ENCODE assay signal across 8 cellular contexts in the genomic region with DNA sequence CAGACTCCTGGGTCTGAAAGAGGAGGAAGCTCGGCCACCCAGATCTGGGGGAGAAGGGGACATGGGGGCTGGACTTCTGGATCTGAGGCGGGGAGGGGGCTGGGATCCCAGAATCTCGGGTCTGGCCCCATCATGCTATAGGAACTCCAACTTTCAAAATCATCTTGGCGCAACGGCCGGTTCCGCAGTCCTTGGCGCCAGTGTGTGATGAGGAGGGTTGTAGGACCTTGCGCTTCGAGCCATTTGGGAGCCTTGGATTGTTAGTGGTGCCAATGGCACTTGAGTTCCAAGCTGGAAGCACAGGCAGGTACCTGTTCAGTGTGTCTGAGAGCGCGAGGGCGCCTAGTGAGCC. TPM values are rescaled to one million over a fixed set of nuclear protein-coding genes. Genes with fewer than 3 reads are reported as not detected.
DNase-seq lines count a peak whose midpoint lies in the region; ATAC-seq and TF ChIP-seq lines count a peak whose summit lies in the region.

No MANE protein-coding gene starts in this region.

- in situ Hi-C loops in GM13977 (cut with MboI; ENCODE audit: low pct_unique_long_range_greater_than_20kb, low sequenced_read_pairs, unreplicated experiment) = no loop called here

- TF ChIP-seq POLR2A in thyroid gland (IDR thresholded peaks at IDR 0.05) = no peak

- H3K36me3 ChIP-seq in liver (ENCODE audit: control insufficient read depth in 4 of 4, insufficient read depth in 3 of 4, low read depth in 1 of 4, low read length in 3 of 4) (no peaks in the 10 kb centered on the region), thyroid gland (no peaks in the 10 kb centered on the region)

- peak overlapping the region; percentile 45 to 55 for H3K9ac ChIP-seq in liver (ENCODE audit: low read depth in 1 of 2, low read length in 2 of 2)

- no peak for TF ChIP-seq RAD21 in liver (IDR thresholded peaks at IDR 0.05)

- peak overlapping the region; percentile 98 for H3K27ac Mint-ChIP-seq in activated T-cell treated with anti-CD3 and anti-CD28 coated beads, Interleukin-2, amount 50 U/mL, for 24 hours

- peak overlapping the region; percentile 99 for H3K4me3 Mint-ChIP-seq in activated T-cell treated with anti-CD3 and anti-CD28 coated beads, Interleukin-2, amount 50 U/mL, for 24 hours

- intact Hi-C loops in thyroid gland (cut with DNase I) = no loop called here

- WGBS in liver = 2% methylated on average over 13 of the region's 13 CpGs
- 1 to 3% methylated on average over 13 of the region's 13 CpGs for WGBS in thyroid gland, 2 donors

- no peak for ATAC-seq in HG03139 (IDR thresholded peaks at IDR 0.05; ENCODE audit: unreplicated experiment)

- H3K27me3 ChIP-seq in liver (ENCODE audit: control insufficient read depth in 4 of 4, insufficient read depth in 4 of 4, low read length in 3 of 4) (no peaks in the 10 kb centered on the region), thyroid gland (no peaks in the 10 kb centered on the region)

- H3K9me3 ChIP-seq in liver (ENCODE audit: control insufficient read depth in 4 of 4, low read length in 3 of 4) = no peaks in the 10 kb centered on the region
- no peaks in the 10 kb centered on the region for H3K9me3 ChIP-seq in thyroid gland

- peaks cover 54% of the 10 kb centered on the region for H3K4me1 Mint-ChIP-seq in activated T-cell treated with anti-CD3 and anti-CD28 coated beads, Interleukin-2, amount 50 U/mL, for 24 hours (ENCODE audit: low read depth)

- H3K4me3 ChIP-seq in liver (ENCODE audit: low read depth in 1 of 3, low read length in 3 of 3) (peak overlapping the region; percentile 59 to 80 (median 61)), thyroid gland (replicated peaks in 1 of 3) (peak overlapping the region; percentile 22 to 92 (median 40))

- H3K4me1 ChIP-seq in liver (ENCODE audit: control insufficient read depth in 4 of 4, insufficient read depth in 4 of 4, low read length in 3 of 4) (peaks cover 12 to 28% (median 17%) of the 10 kb centered on the region in 4 donors), thyroid gland (peaks cover 20 to 23% of the 10 kb centered on the region in 2 donors)

- DNase-seq in activated T-cell treated with anti-CD3 and anti-CD28 coated beads, Interleukin-2, amount 50 U/mL, for 24 hours = no peak
- DNase-seq in activated T-cell treated with anti-CD3 and anti-CD28 coated beads, Interleukin-2, amount 50 U/mL, for 1 hour = no peak
- DNase-seq in thyroid gland (no peak), GM13977 (ENCODE audit: low spot score) (no peak), SHP77 treated with DMSO at 0.1 percent for 48 hours (lab: John Stamatoyannopoulos, UW) (no peak)

- H3K27me3 Mint-ChIP-seq in activated T-cell treated with anti-CD3 and anti-CD28 coated beads, Interleukin-2, amount 50 U/mL, for 24 hours = no peaks in the 10 kb centered on the region

- TF ChIP-seq CTCF in liver (IDR thresholded peaks at IDR 0.05; ENCODE audit: low read depth, low read length, missing input control) = no peak
- TF ChIP-seq CTCF in thyroid gland (IDR thresholded peaks at IDR 0.05) = no peak
- TF ChIP-seq CTCF in GM13977 (IDR thresholded peaks at IDR 0.05; ENCODE audit: extremely low read depth, insufficient read depth, missing control alignments) = no peak

- H3K36me3 Mint-ChIP-seq in activated T-cell treated with anti-CD3 and anti-CD28 coated beads, Interleukin-2, amount 50 U/mL, for 24 hours (ENCODE audit: low read depth) = peaks cover 58% of the 10 kb centered on the region

- H3K27ac ChIP-seq in angular gyrus (ENCODE audit: low read depth, low read length) (peak overlapping the region; percentile 99), liver (ENCODE audit: low read depth in 1 of 2, low read length in 2 of 2) (peak overlapping the region; percentile 89 to 99), thyroid gland (peak overlapping the region in 2 of 3 donors; percentile 87 to 90)

- H3K9me3 Mint-ChIP-seq in activated T-cell treated with anti-CD3 and anti-CD28 coated beads, Interleukin-2, amount 50 U/mL, for 24 hours = no peaks in the 10 kb centered on the region

TF ChIP-seq in liver, 16 proteins besides CTCF, POLR2A, EP300 and RAD21:
- TF ChIP-seq TAF1 (conservative IDR thresholded peaks at IDR 0.05) (no peak), GABPA (IDR thresholded peaks at IDR 0.05 in 1 of 2, conservative IDR thresholded peaks at IDR 0.05 in 1 of 2) (no peak), JUND (IDR thresholded peaks at IDR 0.05) (no peak), EGR1 (IDR thresholded peaks at IDR 0.05; ENCODE audit: low read depth in 2 of 2) (no peak), HNF4A (conservative IDR thresholded peaks at IDR 0.05) (no peak), FOXA2 (IDR thresholded peaks at IDR 0.05) (no peak), FOXA1 (IDR thresholded peaks at IDR 0.05) (no peak), YY1 (IDR thresholded peaks at IDR 0.05) (no peak), HNF4G (IDR thresholded peaks at IDR 0.05) (no peak), NR2F2 (IDR thresholded peaks at IDR 0.05) (no peak), SP1 (IDR thresholded peaks at IDR 0.05) (no peak), RXRA (IDR thresholded peaks at IDR 0.05) (no peak)
- TF ChIP-seq, protein P1, sequence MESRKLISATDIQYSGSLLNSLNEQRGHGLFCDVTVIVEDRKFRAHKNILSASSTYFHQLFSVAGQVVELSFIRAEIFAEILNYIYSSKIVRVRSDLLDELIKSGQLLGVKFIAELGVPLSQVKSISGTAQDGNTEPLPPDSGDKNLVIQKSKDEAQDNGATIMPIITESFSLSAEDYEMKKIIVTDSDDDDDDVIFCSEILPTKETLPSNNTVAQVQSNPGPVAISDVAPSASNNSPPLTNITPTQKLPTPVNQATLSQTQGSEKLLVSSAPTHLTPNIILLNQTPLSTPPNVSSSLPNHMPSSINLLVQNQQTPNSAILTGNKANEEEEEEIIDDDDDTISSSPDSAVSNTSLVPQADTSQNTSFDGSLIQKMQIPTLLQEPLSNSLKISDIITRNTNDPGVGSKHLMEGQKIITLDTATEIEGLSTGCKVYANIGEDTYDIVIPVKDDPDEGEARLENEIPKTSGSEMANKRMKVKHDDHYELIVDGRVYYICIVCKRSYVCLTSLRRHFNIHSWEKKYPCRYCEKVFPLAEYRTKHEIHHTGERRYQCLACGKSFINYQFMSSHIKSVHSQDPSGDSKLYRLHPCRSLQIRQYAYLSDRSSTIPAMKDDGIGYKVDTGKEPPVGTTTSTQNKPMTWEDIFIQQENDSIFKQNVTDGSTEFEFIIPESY (IDR thresholded peaks at IDR 0.05) = no peak
- TF ChIP-seq, protein P2, sequence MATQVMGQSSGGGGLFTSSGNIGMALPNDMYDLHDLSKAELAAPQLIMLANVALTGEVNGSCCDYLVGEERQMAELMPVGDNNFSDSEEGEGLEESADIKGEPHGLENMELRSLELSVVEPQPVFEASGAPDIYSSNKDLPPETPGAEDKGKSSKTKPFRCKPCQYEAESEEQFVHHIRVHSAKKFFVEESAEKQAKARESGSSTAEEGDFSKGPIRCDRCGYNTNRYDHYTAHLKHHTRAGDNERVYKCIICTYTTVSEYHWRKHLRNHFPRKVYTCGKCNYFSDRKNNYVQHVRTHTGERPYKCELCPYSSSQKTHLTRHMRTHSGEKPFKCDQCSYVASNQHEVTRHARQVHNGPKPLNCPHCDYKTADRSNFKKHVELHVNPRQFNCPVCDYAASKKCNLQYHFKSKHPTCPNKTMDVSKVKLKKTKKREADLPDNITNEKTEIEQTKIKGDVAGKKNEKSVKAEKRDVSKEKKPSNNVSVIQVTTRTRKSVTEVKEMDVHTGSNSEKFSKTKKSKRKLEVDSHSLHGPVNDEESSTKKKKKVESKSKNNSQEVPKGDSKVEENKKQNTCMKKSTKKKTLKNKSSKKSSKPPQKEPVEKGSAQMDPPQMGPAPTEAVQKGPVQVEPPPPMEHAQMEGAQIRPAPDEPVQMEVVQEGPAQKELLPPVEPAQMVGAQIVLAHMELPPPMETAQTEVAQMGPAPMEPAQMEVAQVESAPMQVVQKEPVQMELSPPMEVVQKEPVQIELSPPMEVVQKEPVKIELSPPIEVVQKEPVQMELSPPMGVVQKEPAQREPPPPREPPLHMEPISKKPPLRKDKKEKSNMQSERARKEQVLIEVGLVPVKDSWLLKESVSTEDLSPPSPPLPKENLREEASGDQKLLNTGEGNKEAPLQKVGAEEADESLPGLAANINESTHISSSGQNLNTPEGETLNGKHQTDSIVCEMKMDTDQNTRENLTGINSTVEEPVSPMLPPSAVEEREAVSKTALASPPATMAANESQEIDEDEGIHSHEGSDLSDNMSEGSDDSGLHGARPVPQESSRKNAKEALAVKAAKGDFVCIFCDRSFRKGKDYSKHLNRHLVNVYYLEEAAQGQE (IDR thresholded peaks at IDR 0.05) = no peak
- TF ChIP-seq, protein P3, sequence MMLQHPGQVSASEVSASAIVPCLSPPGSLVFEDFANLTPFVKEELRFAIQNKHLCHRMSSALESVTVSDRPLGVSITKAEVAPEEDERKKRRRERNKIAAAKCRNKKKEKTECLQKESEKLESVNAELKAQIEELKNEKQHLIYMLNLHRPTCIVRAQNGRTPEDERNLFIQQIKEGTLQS (IDR thresholded peaks at IDR 0.05) = no peak
- TF ChIP-seq, protein P4, sequence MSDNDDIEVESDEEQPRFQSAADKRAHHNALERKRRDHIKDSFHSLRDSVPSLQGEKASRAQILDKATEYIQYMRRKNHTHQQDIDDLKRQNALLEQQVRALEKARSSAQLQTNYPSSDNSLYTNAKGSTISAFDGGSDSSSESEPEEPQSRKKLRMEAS (IDR thresholded peaks at IDR 0.05) = no peak

RNA-seq across cellular contexts. Expression of a gene that starts 0.3 kb away (rescaled TPM):
- 10 to 100 TPM; 52.5 to 80.1 TPM for total RNA-seq in liver
- 10 to 100 TPM; 29.6 to 46.7 TPM for polyA plus RNA-seq in liver
- 100 to 1,000 TPM in 3 of 4 donors, 10 to 100 TPM in 1; 80.5 to 131 (median 118) TPM for total RNA-seq in thyroid gland

RNA-seq across cellular contexts. Expression of a gene that starts 0.9 kb away (rescaled TPM):
- total RNA-seq in liver (1 to 10 TPM; 8.4 to 8.7 TPM), thyroid gland (10 to 100 TPM; 17.9 to 33.2 (median 23.9) TPM)
- 1 to 10 TPM; 2.6 to 4.2 TPM for polyA plus RNA-seq in liver

RNA-seq across cellular contexts. Expression of a gene that starts 22.9 kb away (rescaled TPM):
- total RNA-seq in liver (not detected), thyroid gland (not detected)
- not detected for polyA plus RNA-seq in liver

RNA-seq across cellular contexts. Expression of a gene that starts 28.9 kb away (rescaled TPM):
- 1,000 to 10,000 TPM; 2,528 to 9,360 TPM for total RNA-seq in liver
- over 10,000 TPM; 15,042 to 16,395 TPM for polyA plus RNA-seq in liver
- over 10,000 TPM in 1 of 4 donors, 1,000 to 10,000 TPM in 3; 5,748 to 12,335 (median 7,175) TPM for total RNA-seq in thyroid gland

RNA-seq across cellular contexts. Expression of a gene that starts 30.1 kb away (rescaled TPM):
- total RNA-seq in liver (not detected), thyroid gland (not detected)
- polyA plus RNA-seq in liver = not detected
